ENCODE assay signal across 33 cellular contexts in genomic region chr17:58147930-58148434, GRCh38. TPM values are rescaled to one million over a fixed set of nuclear protein-coding genes. Genes with fewer than 3 reads are reported as not detected.
"Had no signal": no experiment of that assay in that cellular context is flagged by ENCODE, and none has a peak within 500 bp of the region (broad histone marks: within the 10 kb centered on the region; RNA-seq: fewer than 3 reads in every experiment).

Gene OR4D1, plus strand, starts transcription at chr17:58148384. Its CDS starts 6,770 bp downstream, at chr17:58155154.

- ATAC-seq: activated CD8-positive, alpha-beta T cell treated with anti-CD3 and anti-CD28 coated beads for 36 hours; activated naive CD4-positive, alpha-beta T cell treated with anti-CD3 and anti-CD28 coated beads, Interleukin-2, amount 50 U/mL, for 72 hours; activated T-cell treated with anti-CD3 and anti-CD28 coated beads, Interleukin-2, amount 50 U/mL, for 4 hours; activated T-cell treated with anti-CD3 and anti-CD28 coated beads, Interleukin-2, amount 50 U/mL, for 72 hours; activated T-helper 17 cell treated with anti-CD3 and anti-CD28 coated beads, Interleukin-2, amount 50 U/mL, for 72 hours; body of pancreas had no signal

- H3K27ac Mint-ChIP-seq: activated B cell treated with CpG ODN at 0.5 μM for 24 hours; activated CD4-positive, alpha-beta memory T cell treated with anti-CD3 and anti-CD28 coated beads for 36 hours; activated CD4-positive, alpha-beta T cell treated with anti-CD3 and anti-CD28 coated beads, Interleukin-2, amount 10 ng/mL, durations not matched to agents 24 days and 14 days; activated CD8-positive, alpha-beta T cell treated with anti-CD3 and anti-CD28 coated beads for 36 hours; activated naive CD4-positive, alpha-beta T cell treated with anti-CD3 and anti-CD28 coated beads for 36 hours; activated naive CD4-positive, alpha-beta T cell treated with anti-CD3 and anti-CD28 coated beads, Interleukin-2, amount 50 U/mL, for 72 hours; activated naive CD8-positive, alpha-beta T cell treated with anti-CD3 and anti-CD28 coated beads for 36 hours; activated T-cell treated with anti-CD3 and anti-CD28 coated beads, Interleukin-2, amount 50 U/mL, for 72 hours; activated T-helper 1 cell treated with anti-CD3 and anti-CD28 coated beads, Interleukin-12 subunit alpha, Interleukin-12 subunit beta, Interleukin-2, Interleukin-4 antibody, amounts not matched to agents 30 ng/mL and 10 ng/mL and 1 ng/mL, durations not matched to agents 14 hours and 24 hours and 36 hours; activated T-helper 17 cell treated with anti-CD3 and anti-CD28 coated beads, Interleukin-2, amount 50 U/mL, for 72 hours; T-helper 2 cell treated with Interferon-gamma antibody and Interleukin-4, amounts not matched to agents 5 μg/mL and 100 μg/mL, for 36 hours had no signal

- H3K27me3 ChIP-seq: body of pancreas had no signal

- H3K27me3 Mint-ChIP-seq: activated CD4-positive, alpha-beta memory T cell treated with anti-CD3 and anti-CD28 coated beads for 36 hours; activated CD8-positive, alpha-beta T cell treated with anti-CD3 and anti-CD28 coated beads for 36 hours; activated naive CD8-positive, alpha-beta T cell treated with anti-CD3 and anti-CD28 coated beads for 36 hours; activated T-helper 17 cell treated with anti-CD3 and anti-CD28 coated beads, Interleukin-2, amount 50 U/mL, for 72 hours had no signal

- H3K4me1 ChIP-seq: adrenal gland, body of pancreas, breast epithelium had no signal

- H3K4me3 Mint-ChIP-seq: activated B cell treated with CpG ODN at 0.5 μM for 24 hours; activated CD4-positive, alpha-beta memory T cell treated with anti-CD3 and anti-CD28 coated beads for 36 hours; activated CD4-positive, alpha-beta T cell treated with anti-CD3 and anti-CD28 coated beads, Interleukin-2, amount 10 ng/mL, durations not matched to agents 24 days and 14 days; activated CD8-positive, alpha-beta T cell treated with anti-CD3 and anti-CD28 coated beads for 36 hours; activated naive CD4-positive, alpha-beta T cell treated with anti-CD3 and anti-CD28 coated beads for 36 hours; activated naive CD8-positive, alpha-beta T cell treated with anti-CD3 and anti-CD28 coated beads for 36 hours; activated T-cell treated with anti-CD3 and anti-CD28 coated beads, Interleukin-2, amount 50 U/mL, for 4 hours; activated T-cell treated with anti-CD3 and anti-CD28 coated beads, Interleukin-2, amount 50 U/mL, for 72 hours; activated T-helper 1 cell treated with anti-CD3 and anti-CD28 coated beads, Interleukin-12 subunit alpha, Interleukin-12 subunit beta, Interleukin-2, Interleukin-4 antibody, amounts not matched to agents 30 ng/mL and 10 ng/mL and 1 ng/mL, durations not matched to agents 14 hours and 24 hours and 36 hours; activated T-helper 17 cell treated with anti-CD3 and anti-CD28 coated beads, Interleukin-2, amount 50 U/mL, for 72 hours; T-helper 2 cell treated with Interferon-gamma antibody and Interleukin-4, amounts not matched to agents 5 μg/mL and 100 μg/mL, for 36 hours had no signal

- H3K36me3 ChIP-seq: adrenal gland, brain microvascular endothelial cell, breast epithelium had no signal

- H3K4me3 ChIP-seq: adrenal gland, body of pancreas, breast epithelium had no signal

- H3K27ac ChIP-seq: adrenal gland, body of pancreas, brain microvascular endothelial cell, breast epithelium, VCaP had no signal

- DNase-seq: activated B cell treated with CpG ODN at 0.5 μM for 24 hours; activated CD4-positive, alpha-beta memory T cell treated with anti-CD3 and anti-CD28 coated beads for 36 hours; activated CD4-positive, alpha-beta T cell treated with anti-CD3 and anti-CD28 coated beads for 4 hours; activated CD4-positive, alpha-beta T cell treated with anti-CD3 and anti-CD28 coated beads, Interleukin-2, amount 10 ng/mL, durations not matched to agents 24 days and 14 days; activated CD4-positive, CD25-positive, alpha-beta regulatory T cell treated with anti-CD3 and anti-CD28 coated beads, Interleukin-2, amount 50 U/mL, for 72 hours; activated CD8-positive, alpha-beta memory T cell treated with anti-CD3 and anti-CD28 coated beads, Interleukin-2, amount 50 U/mL, for 4 hours; activated CD8-positive, alpha-beta T cell treated with anti-CD3 and anti-CD28 coated beads for 36 hours; activated effector memory CD4-positive, alpha-beta T cell treated with anti-CD3 and anti-CD28 coated beads, Interleukin-2, amount 50 U/mL, for 16 hours; activated gamma-delta T cell treated with Interleukin-2 at 50 U/mL for 16 hours; activated naive CD4-positive, alpha-beta T cell; activated naive CD4-positive, alpha-beta T cell treated with anti-CD3 and anti-CD28 coated beads for 36 hours; activated naive CD4-positive, alpha-beta T cell treated with anti-CD3 and anti-CD28 coated beads, Interleukin-2, amount 50 U/mL, for 16 hours; activated naive CD8-positive, alpha-beta T cell treated with anti-CD3 and anti-CD28 coated beads for 36 hours; activated T-cell treated with anti-CD3 and anti-CD28 coated beads for 4 hours; activated T-cell treated with anti-CD3 and anti-CD28 coated beads, Interleukin-2, amount 50 U/mL, for 1 hour; activated T-cell treated with anti-CD3 and anti-CD28 coated beads, Interleukin-2, amount 50 U/mL, for 4 hours; activated T-cell treated with anti-CD3 and anti-CD28 coated beads, Interleukin-2, amount 50 U/mL, for 72 hours; adrenal gland; amniotic stem cell; aorta; body of pancreas; brain microvascular endothelial cell; central memory CD4-positive, alpha-beta T cell; T-helper 2 cell; T-helper 9 cell had no signal

RNA-seq across cellular contexts. Expression of gene OR4D1, which starts in this region (rescaled TPM):
- total RNA-seq: activated B cell treated with CpG ODN at 0.5 μM for 24 hours, adrenal gland, aorta, astrocyte, body of pancreas, breast epithelium, cardiac septum had no signal
- polyA plus RNA-seq: aorta had no signal
